ENCODE assay signal across 8 cellular contexts in the genomic region with DNA sequence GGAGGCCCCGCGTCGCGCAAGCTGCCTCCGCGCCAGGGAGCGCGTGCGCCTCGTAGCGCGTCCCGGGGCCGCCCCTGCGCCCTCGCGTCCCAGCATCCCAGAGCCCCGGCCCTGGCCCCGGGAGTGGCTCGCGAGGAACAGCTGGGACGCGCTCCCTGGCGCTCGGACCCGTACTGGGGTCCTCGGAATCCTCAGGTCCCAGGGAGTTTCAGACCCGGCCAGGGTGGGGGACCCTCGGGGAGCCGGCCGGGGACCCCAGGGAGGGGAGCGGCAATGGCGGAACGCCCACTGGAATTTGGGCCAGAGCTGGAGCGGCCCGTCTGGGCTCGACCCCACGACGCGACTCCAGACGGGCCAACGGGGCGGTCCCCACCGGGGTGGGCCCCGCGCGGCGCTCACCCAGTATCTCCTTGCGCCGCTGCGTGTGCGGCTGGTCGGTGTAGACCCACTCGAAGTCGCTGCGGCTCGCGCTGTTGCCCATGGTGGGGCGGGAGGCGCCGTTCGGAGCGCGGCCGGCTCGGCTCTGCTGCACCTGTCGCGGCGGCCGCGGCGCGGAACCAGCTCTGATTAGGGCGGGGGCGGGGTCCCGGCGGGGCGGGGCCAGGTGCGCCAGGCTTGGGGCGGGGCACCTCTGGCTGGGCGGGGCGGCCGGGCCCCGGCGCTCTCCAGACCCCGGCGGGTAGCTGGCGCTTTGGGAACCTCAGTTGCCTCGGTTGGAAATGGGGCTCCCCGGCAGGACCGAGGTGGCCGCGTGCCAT. TPM values are rescaled to one million over a fixed set of nuclear protein-coding genes. Genes with fewer than 3 reads are reported as not detected.
DNase-seq lines count a peak whose midpoint lies in the region; ATAC-seq and TF ChIP-seq lines count a peak whose summit lies in the region.

A gene (minus strand): TSS at position 539 of the 758 bp plus-strand sequence. CDS start 58 bp downstream, at position 481.

- peaks cover 9% of the 10 kb centered on the region for H3K4me1 ChIP-seq in CD4-positive, alpha-beta memory T cell (ENCODE audit: insufficient read depth, low read length)
- H3K4me1 ChIP-seq in right cardiac atrium (ENCODE audit: control insufficient read depth, insufficient read depth, low read length) (no peaks in the 10 kb centered on the region), spleen (peaks cover 8 to 36% (median 21%) of the 10 kb centered on the region in 6 donors)

- ATAC-seq in GM21447 (IDR thresholded peaks at IDR 0.05; ENCODE audit: unreplicated experiment) (peak; percentile 54), right cardiac atrium (peak; percentile 20 to 67), GM21515 (IDR thresholded peaks at IDR 0.05; ENCODE audit: unreplicated experiment) (no peak)

- peaks cover 11 to 12% of the 10 kb centered on the region in 2 donors for H3K27me3 Mint-ChIP-seq in CD4-positive, alpha-beta memory T cell

- peaks cover 0 to 4% (median 1%) of the 10 kb centered on the region in 4 donors for H3K4me1 Mint-ChIP-seq in CD4-positive, alpha-beta memory T cell

- peak in 4 of 5 donors; percentile 43 to 54 (median 50) for DNase-seq in CD4-positive, alpha-beta memory T cell
- DNase-seq in NCI-H2196 treated with DMSO at 0.1 percent for 48 hours (lab: John Stamatoyannopoulos, UW; ENCODE audit: unreplicated experiment) (peak; percentile 16), right cardiac atrium (peak; percentile 17 to 59 (median 44)), spleen (peak; percentile 89), SHP77 treated with DMSO at 0.1 percent for 48 hours (lab: John Stamatoyannopoulos, UW) (no peak)
- DNase-seq in activated T-cell treated with anti-CD3 and anti-CD28 coated beads, Interleukin-2, amount 50 U/mL, for 48 hours = peak; percentile 70 to 78

- no peaks in the 10 kb centered on the region for H3K36me3 ChIP-seq in CD4-positive, alpha-beta memory T cell (ENCODE audit: insufficient read depth, low read length)
- H3K36me3 ChIP-seq in spleen = no peaks in the 10 kb centered on the region

- CTCF ChIA-PET in CD4-positive, alpha-beta memory T cell (lab: Charles Lee; ENCODE audit: partially characterized antibody) = interaction anchor here (1.5 to 2.1 kb wide), 3 partner anchors 14 to 87 kb away, joined by 3 to 5 read pairs (median 3); no protein-coding TSS in a partner anchor

- H3K36me3 Mint-ChIP-seq in CD4-positive, alpha-beta memory T cell = peaks cover 2 to 5% of the 10 kb centered on the region in 2 donors

- H3K9me3 Mint-ChIP-seq in CD4-positive, alpha-beta memory T cell = peaks cover 0 to 12% (median 6%) of the 10 kb centered on the region in 8 donors

- intact Hi-C loops in CD4-positive, alpha-beta memory T cell (cut with micrococcal nuclease) = no loop called here
- intact Hi-C loops in right cardiac atrium (cut with DNase I) (no loop called here), spleen (cut with DNase I; ENCODE audit: low total_unique reads) (no loop called here)

- TF ChIP-seq CTCF in spleen (IDR thresholded peaks at IDR 0.05 in 8 of 11, conservative IDR thresholded peaks at IDR 0.05 in 3 of 11) = peak in 1 of 11 experiments; percentile 17

- no peak within 1 kb of the TSS for H3K27ac ChIP-seq in CD4-positive, alpha-beta memory T cell (ENCODE audit: low read depth, low read length)
- no peak within 1 kb of the TSS for H3K27ac ChIP-seq in right cardiac atrium (ENCODE audit: low read length)
- H3K27ac ChIP-seq in spleen = peak within 1 kb of the TSS in 3 of 8 donors; percentile 18 to 58 (median 38)

- no peak for TF ChIP-seq POLR2A in spleen (IDR thresholded peaks at IDR 0.05)

- peak within 1 kb of the TSS; percentile 36 to 78 (median 60) for H3K4me3 Mint-ChIP-seq in CD4-positive, alpha-beta memory T cell

- POLR2A ChIA-PET in CD4-positive, alpha-beta memory T cell (lab: Charles Lee; ENCODE audit: partially characterized antibody) = interaction anchor here (0.9 to 5.7 kb wide), 3 partner anchors 13 to 81 kb away, joined by 3 to 34 read pairs (median 4); no protein-coding TSS in a partner anchor

- peak within 1 kb of the TSS in 1 of 2 donors; percentile 35 for H3K4me3 ChIP-seq in CD4-positive, alpha-beta memory T cell (ENCODE audit: low read length in 2 of 2)
- H3K4me3 ChIP-seq in right cardiac atrium (ENCODE audit: low read length) = peak within 1 kb of the TSS; percentile 32
- H3K4me3 ChIP-seq in spleen = peak within 1 kb of the TSS; percentile 3 to 77 (median 50)

- peak within 1 kb of the TSS in 1 of 7 donors; percentile 70 for H3K27ac Mint-ChIP-seq in CD4-positive, alpha-beta memory T cell

- no peaks in the 10 kb centered on the region for H3K27me3 ChIP-seq in CD4-positive, alpha-beta memory T cell (ENCODE audit: insufficient read depth, low read length)
- H3K27me3 ChIP-seq in right cardiac atrium (ENCODE audit: control insufficient read depth, insufficient read depth) (no peaks in the 10 kb centered on the region), spleen (replicated peaks in 1 of 7) (peaks cover 0 to 51% (median 34%) of the 10 kb centered on the region in 7 donors)

- 1% methylated on average over 93 of the region's 93 CpGs for WGBS in right cardiac atrium
- WGBS in spleen, 5 donors = 0 to 1% (median 1%) methylated on average over 5 to 93 of the region's 93 CpGs

- peaks cover 0 to 10% of the 10 kb centered on the region in 2 donors for H3K9me3 ChIP-seq in CD4-positive, alpha-beta memory T cell (ENCODE audit: control insufficient read depth in 1 of 2, low read length in 2 of 2)
- H3K9me3 ChIP-seq in right cardiac atrium (ENCODE audit: control insufficient read depth, low read length) (no peaks in the 10 kb centered on the region), spleen (peaks cover 0 to 13% (median 11%) of the 10 kb centered on the region in 8 donors)

RNA-seq across cellular contexts. Expression of the gene that starts here (rescaled TPM):
- under 1 TPM in 1 of 2 experiments, not detected in 1; 0.14 TPM for total RNA-seq in CD4-positive, alpha-beta memory T cell
- under 1 TPM in 1 of 2 donors, not detected in 1; 0.81 TPM for polyA plus RNA-seq in CD4-positive, alpha-beta memory T cell
- under 1 TPM in 3 of 4 donors, not detected in 1; 0.29 to 0.42 (median 0.31) TPM for total RNA-seq in right cardiac atrium
- polyA plus RNA-seq in right cardiac atrium = 0.11 TPM
- 1 to 10 TPM in 5 of 7 donors, under 1 TPM in 2; 0.33 to 3.2 (median 1.3) TPM for total RNA-seq in spleen
- 1 to 10 TPM; 1.1 to 2.8 (median 1.5) TPM for polyA plus RNA-seq in spleen

Comparison
In these comparisons a context has a peak if more than half of its experiments do, and no peak if none do; other contexts are left out.
1. Peak in DNase-seq in CD4-positive, alpha-beta memory T cell; RNA of the gene not detected or under 1 TPM.
2. Peak in DNase-seq, ATAC-seq and H3K4me3 ChIP-seq in right cardiac atrium; RNA of the gene not detected or under 1 TPM.